ENCODE assay signal across 8 cellular contexts in genomic region chr17:732788-733720, GRCh38. TPM values are rescaled to one million over a fixed set of nuclear protein-coding genes. Genes with fewer than 3 reads are reported as not detected.
DNase-seq lines count a peak whose midpoint lies in the region; ATAC-seq and TF ChIP-seq lines count a peak whose summit lies in the region.

No MANE protein-coding gene starts in this region.

- H3K4me3 Mint-ChIP-seq in T-helper 17 cell, result peak overlapping the region; percentile 87

- H3K36me3 Mint-ChIP-seq in T-helper 17 cell (ENCODE audit: low read depth), result no peaks in the 10 kb centered on the region

- H3K9me3 ChIP-seq in T-helper 17 cell (ENCODE audit: control insufficient read depth, low read length, poor library complexity, severe bottlenecking) (no peaks in the 10 kb centered on the region), right lobe of liver (no peaks in the 10 kb centered on the region)

- H3K4me1 ChIP-seq in right lobe of liver, result no peaks in the 10 kb centered on the region

- DNase-seq in activated CD8-positive, alpha-beta memory T cell treated with anti-CD3 and anti-CD28 coated beads for 48 hours (ENCODE audit: low read depth in 2 of 3, low spot score in 2 of 3), result peak in 2 of 3 experiments; percentile 15 to 31
- DNase-seq in activated CD8-positive, alpha-beta memory T cell treated with anti-CD3 and anti-CD28 coated beads for 24 hours, result no peak
- DNase-seq in T-helper 17 cell (no peak), coronary artery (ENCODE audit: low spot score) (no peak), right lobe of liver (peak in 2 of 3 donors; percentile 62 to 70), AML-193 (lab: John Stamatoyannopoulos, UW) (no peak)
- DNase-seq in stimulated activated CD8-positive, alpha-beta memory T cell treated with anti-CD3 and anti-CD28 coated beads, Interleukin-12 subunit alpha, Interleukin-12 subunit beta, amount 100 ng/mL, for 4 hours (ENCODE audit: low read depth), result peak; percentile 17

- ATAC-seq in HG03280 (IDR thresholded peaks at IDR 0.05; ENCODE audit: unreplicated experiment) (peak; percentile 44), T-helper 17 cell (peak; percentile 58), right lobe of liver (peak; percentile 60 to 71 (median 66))

- H3K27ac ChIP-seq in coronary artery (peak overlapping the region; percentile 25 to 88), right lobe of liver (peak overlapping the region in 1 of 3 donors; percentile 61)

- WGBS in right lobe of liver (ENCODE audit: insufficient coverage, low coverage, low lambda C conversion rate, missing lambda C conversion rate), result 4% methylated on average over 5 of the region's 72 CpGs

- no peak for TF ChIP-seq POLR2A in right lobe of liver (IDR thresholded peaks at IDR 0.05)

- TF ChIP-seq CTCF in coronary artery (IDR thresholded peaks at IDR 0.05) (no peak), right lobe of liver (IDR thresholded peaks at IDR 0.05) (no peak)

- H3K27ac Mint-ChIP-seq in T-helper 17 cell, result no peak overlapping the region

- no peaks in the 10 kb centered on the region for H3K27me3 ChIP-seq in right lobe of liver

- no peaks in the 10 kb centered on the region for H3K4me1 Mint-ChIP-seq in T-helper 17 cell

- intact Hi-C loops in right lobe of liver (cut with DNase I), result no loop called here

- no peaks in the 10 kb centered on the region for H3K36me3 ChIP-seq in right lobe of liver

- no peaks in the 10 kb centered on the region for H3K27me3 Mint-ChIP-seq in T-helper 17 cell

- H3K4me3 ChIP-seq in coronary artery, result peak overlapping the region; percentile 92
- peak overlapping the region; percentile 61 to 69 (median 63) for H3K4me3 ChIP-seq in right lobe of liver

RNA-seq across cellular contexts. Expression of gene TLCD3A, which starts 0.7 kb away (rescaled TPM):
- total RNA-seq in T-helper 17 cell, result 1 to 10 TPM in 1 of 2 donors, under 1 TPM in 1; 0.85 to 1.8 TPM
- total RNA-seq in right lobe of liver, result 10 to 100 TPM in 1 of 6 experiments, 1 to 10 TPM in 3, under 1 TPM in 2; 0.59 to 11.5 (median 1.6) TPM

RNA-seq across cellular contexts. Expression of gene VPS53, which starts 18.4 kb away (rescaled TPM):
- total RNA-seq in T-helper 17 cell (10 to 100 TPM; 57.8 to 80.7 TPM), right lobe of liver (10 to 100 TPM; 17.9 to 35.1 (median 28.2) TPM)

RNA-seq across cellular contexts. Expression of gene GEMIN4, which starts 19.0 kb away (rescaled TPM):
- total RNA-seq in T-helper 17 cell (10 to 100 TPM; 11.5 to 13.4 TPM), right lobe of liver (10 to 100 TPM in 1 of 6 experiments, 1 to 10 TPM in 5; 7.1 to 10.1 (median 8.0) TPM)

RNA-seq across cellular contexts. Expression of gene GLOD4, which starts 49.0 kb away (rescaled TPM):
- total RNA-seq in T-helper 17 cell (10 to 100 TPM; 60.6 to 64.8 TPM), right lobe of liver (10 to 100 TPM; 34.6 to 66.4 (median 39.9) TPM)

RNA-seq across cellular contexts. Expression of gene MRM3, which starts 49.1 kb away (rescaled TPM):
- total RNA-seq in T-helper 17 cell (10 to 100 TPM; 28.1 to 29.6 TPM), right lobe of liver (10 to 100 TPM in 5 of 6 experiments, 1 to 10 TPM in 1; 10.0 to 18.1 (median 13.4) TPM)

Comparison
In these comparisons a context has a peak if more than half of its experiments do, and no peak if none do; other contexts are left out.
1. DNase-seq: peak in activated CD8-positive, alpha-beta memory T cell treated with anti-CD3 and anti-CD28 coated beads for 48 hours (2 of 3), right lobe of liver (2 of 3) and stimulated activated CD8-positive, alpha-beta memory T cell treated with anti-CD3 and anti-CD28 coated beads, Interleukin-12 subunit alpha, Interleukin-12 subunit beta, amount 100 ng/mL, for 4 hours (single experiment); none in activated CD8-positive, alpha-beta memory T cell treated with anti-CD3 and anti-CD28 coated beads for 24 hours (single experiment), T-helper 17 cell (0 of 3), coronary artery (single experiment) and AML-193 (0 of 2).
2. Peak in every context shown above with its lines, with median percentiles within 50 percentile points of each other: ATAC-seq.